ENCODE assay signal across 17 cellular contexts in the genomic region with DNA sequence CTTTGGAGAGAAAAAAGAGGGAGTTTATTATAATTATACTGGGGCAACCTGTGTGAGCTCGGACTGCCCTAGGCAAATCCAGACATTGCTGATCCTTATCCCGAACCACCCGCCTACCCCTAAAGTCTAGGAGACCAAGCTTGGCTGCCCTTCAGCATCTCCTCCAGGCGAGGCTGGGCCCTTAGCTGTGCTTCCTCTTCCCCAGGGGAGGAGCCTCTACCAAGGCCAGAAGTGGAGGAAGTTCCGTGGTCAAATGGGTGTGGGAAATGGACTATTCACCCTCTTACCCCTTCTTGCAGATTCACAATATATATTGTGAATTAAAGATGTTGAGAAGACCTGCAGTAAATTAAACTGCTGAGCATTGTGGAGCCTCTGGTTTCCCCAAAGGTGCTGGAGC.
DNase-seq lines count a peak whose midpoint lies in the region; ATAC-seq, FAIRE-seq and TF ChIP-seq lines count a peak whose summit lies in the region.
"Had no signal": no experiment of that assay in that cellular context is flagged by ENCODE, and none has a peak within 500 bp of the region (broad histone marks: within the 10 kb centered on the region; RNA-seq: fewer than 3 reads in every experiment).

No MANE protein-coding gene starts in this region.

- H3K27me3 ChIP-seq in keratinocyte (ENCODE audit: control insufficient read depth, extremely low read depth, insufficient read depth, low read length) = no peaks in the 10 kb centered on the region
- H3K27me3 ChIP-seq in CD4-positive, alpha-beta T cell (ENCODE audit: control insufficient read depth, insufficient read depth, low read length) = no peaks in the 10 kb centered on the region

- intact Hi-C loops in CD4-positive, alpha-beta T cell (cut with DNase I, micrococcal nuclease) = loop anchor here in 1 of 2 experiments (10.0 kb wide), 1 partner anchor 157 kb away; a partner anchor contains a TSS

- peaks cover 23 to 65% of the 10 kb centered on the region in 2 donors for H3K27me3 Mint-ChIP-seq in effector memory CD8-positive, alpha-beta T cell
- peaks cover 10% of the 10 kb centered on the region for H3K27me3 Mint-ChIP-seq in CD4-positive, alpha-beta T cell

- CTCF ChIA-PET in RWPE1 (lab: Yijun Ruan, JAX) = no interaction called here
- CTCF ChIA-PET in CD4-positive, alpha-beta T cell (lab: Charles Lee) = no interaction called here

- peak overlapping the region; percentile 53 for H3K27ac ChIP-seq in RWPE1
- no peak overlapping the region for H3K27ac ChIP-seq in keratinocyte (ENCODE audit: control insufficient read depth, insufficient read depth, low read length)
- H3K27ac ChIP-seq in skin epidermis = peak overlapping the region in 11 of 21 experiments; percentile 19 to 72 (median 58)
- no peak overlapping the region for H3K27ac ChIP-seq in CD4-positive, alpha-beta T cell (ENCODE audit: low read depth, low read length)

- dilution Hi-C loops in keratinocyte (cut with MboI; ENCODE audit: extremely low pct_ligation_motif_present, low sequenced_read_pairs) = no loop called here

- peaks cover 23% of the 10 kb centered on the region for H3K4me1 ChIP-seq in keratinocyte (ENCODE audit: control insufficient read depth, extremely low read depth, insufficient read depth, low read length)

- H3K79me2 ChIP-seq in keratinocyte (ENCODE audit: control insufficient read depth, insufficient read depth, low read length) = no peaks in the 10 kb centered on the region

- TF ChIP-seq CTCF in RWPE1 (conservative IDR thresholded peaks at IDR 0.05; ENCODE audit: low read depth) (no peak), keratinocyte (optimal IDR thresholded peaks at IDR 0.05 in 1 of 3, IDR thresholded peaks at IDR 0.05 in 1 of 3, conservative IDR thresholded peaks at IDR 0.05 in 1 of 3; ENCODE audit: extremely low read depth in 1 of 3, insufficient read depth in 2 of 3, low read length in 3 of 3) (no peak)
- TF ChIP-seq CTCF in CD4-positive, alpha-beta T cell (IDR thresholded peaks at IDR 0.05) = no peak

- H3K27ac Mint-ChIP-seq in effector memory CD8-positive, alpha-beta T cell = no peak overlapping the region
- H3K27ac Mint-ChIP-seq in CD4-positive, alpha-beta T cell = no peak overlapping the region

- H3K4me2 ChIP-seq in keratinocyte (ENCODE audit: control insufficient read depth, extremely low read depth, insufficient read depth, low read depth, low read length) = peak overlapping the region; percentile 52

- H3K9me3 ChIP-seq in keratinocyte (ENCODE audit: control insufficient read depth, low read depth, low read length) = no peaks in the 10 kb centered on the region
- no peaks in the 10 kb centered on the region for H3K9me3 ChIP-seq in CD4-positive, alpha-beta T cell (ENCODE audit: control insufficient read depth, low read length)
- H3K9me3 ChIP-seq: HAP-1 had no signal

- H3K9ac ChIP-seq in keratinocyte (ENCODE audit: control insufficient read depth, extremely low read depth, insufficient read depth, low read length) = no peak overlapping the region

- no peaks in the 10 kb centered on the region for H3K9me3 Mint-ChIP-seq in effector memory CD8-positive, alpha-beta T cell
- H3K9me3 Mint-ChIP-seq in CD4-positive, alpha-beta T cell = no peaks in the 10 kb centered on the region
- H3K9me3 Mint-ChIP-seq: CD4-positive, alpha-beta memory T cell had no signal

- H4K20me1 ChIP-seq in keratinocyte (ENCODE audit: control insufficient read depth, extremely low read depth, insufficient read depth, low read length) = no peaks in the 10 kb centered on the region

- no peak overlapping the region for H3K4me3 Mint-ChIP-seq in effector memory CD8-positive, alpha-beta T cell
- no peak overlapping the region for H3K4me3 Mint-ChIP-seq in CD4-positive, alpha-beta T cell
- H3K4me3 Mint-ChIP-seq: CD4-positive, alpha-beta memory T cell had no signal

- POLR2A ChIA-PET in RWPE1 (lab: Yijun Ruan, JAX; ENCODE audit: low non-redundant PET) = no interaction called here
- POLR2A ChIA-PET in CD4-positive, alpha-beta T cell (lab: Charles Lee) = no interaction called here

- H3K4me3 ChIP-seq in keratinocyte (ENCODE audit: control insufficient read depth in 2 of 3, extremely low read depth in 1 of 3, insufficient read depth in 2 of 3, low read depth in 1 of 3, low read length in 3 of 3) (no peak overlapping the region), skin epidermis (no peak overlapping the region)
- H3K4me3 ChIP-seq: HAP-1 had no signal

- no peaks in the 10 kb centered on the region for H3K9me1 ChIP-seq in keratinocyte (ENCODE audit: control insufficient read depth, extremely low read depth, insufficient read depth, low read length)

- no peaks in the 10 kb centered on the region for H3K36me3 Mint-ChIP-seq in effector memory CD8-positive, alpha-beta T cell (ENCODE audit: insufficient read depth)
- H3K36me3 Mint-ChIP-seq in CD4-positive, alpha-beta T cell (ENCODE audit: low read depth) = no peaks in the 10 kb centered on the region
- H3K36me3 Mint-ChIP-seq: CD4-positive, alpha-beta memory T cell had no signal

- no peak for FAIRE-seq in keratinocyte (lab: Jason Lieb, UNC)
- FAIRE-seq: A204.1, RCC 7860 had no signal

- H2AFZ ChIP-seq in keratinocyte (ENCODE audit: control insufficient read depth, low read length) = peak overlapping the region; percentile 10

- H3K4me1 Mint-ChIP-seq in effector memory CD8-positive, alpha-beta T cell (ENCODE audit: low read depth in 2 of 2) = no peaks in the 10 kb centered on the region
- H3K4me1 Mint-ChIP-seq in CD4-positive, alpha-beta T cell (ENCODE audit: low read depth) = peaks cover 7% of the 10 kb centered on the region
- H3K4me1 Mint-ChIP-seq: CD4-positive, alpha-beta memory T cell had no signal

- DNase-seq in SKM-1 (lab: John Stamatoyannopoulos, UW; ENCODE audit: unreplicated experiment) (peak; percentile 15), SKM-1 treated with dmso at 0.1 percent for 144 hours (lab: John Stamatoyannopoulos, UW; ENCODE audit: unreplicated experiment) (no peak), RWPE1 (ENCODE audit: low spot score) (no peak), keratinocyte (ENCODE audit: low read depth, low spot score) (no peak)
- no peak for DNase-seq in effector memory CD8-positive, alpha-beta T cell
- DNase-seq in stimulated activated naive CD8-positive, alpha-beta T cell treated with anti-CD3 and anti-CD28 coated beads, Interleukin-15, Interleukin-2, amounts not matched to agents 100 U/mL and 50 U/mL, for 24 hours = no peak
- no peak for DNase-seq in CD4-positive, alpha-beta T cell
- DNase-seq: CD4-positive, alpha-beta memory T cell; GF-D8; Karpas-422; NCI-H146; NCI-H2081 treated with DMSO at 0.1 percent for 48 hours; SHP77 treated with DMSO at 0.1 percent for 48 hours had no signal

- ATAC-seq in effector memory CD8-positive, alpha-beta T cell (replicated peaks) = no peak
- no peak for ATAC-seq in stimulated activated naive CD8-positive, alpha-beta T cell treated with anti-CD3 and anti-CD28 coated beads, Interleukin-15, Interleukin-2, amounts not matched to agents 100 U/mL and 50 U/mL, for 24 hours
- no peak for ATAC-seq in CD4-positive, alpha-beta T cell (ENCODE audit: poor library complexity)

- H3K36me3 ChIP-seq in keratinocyte (ENCODE audit: control insufficient read depth in 2 of 2, extremely low read depth in 1 of 2, insufficient read depth in 2 of 2, low read length in 2 of 2) = no peaks in the 10 kb centered on the region
- H3K36me3 ChIP-seq: HAP-1 had no signal

Comparison
In these comparisons a context has a peak if more than half of its experiments do, and no peak if none do; other contexts are left out.
1. H3K27ac ChIP-seq: peak in RWPE1 (single experiment) and skin epidermis (11 of 21); none in keratinocyte (single experiment) and CD4-positive, alpha-beta T cell (single experiment).